In genomic region chr6:119541132-119541905, GRCh38 we compare ENCODE assay signal across 10 cellular contexts.
A peak's percentile ranks its signal among the peaks of the same experiment; 100 is the strongest.
DNase-seq lines count a peak whose midpoint lies in the region; ATAC-seq and TF ChIP-seq lines count a peak whose summit lies in the region.
"Had no signal": no experiment of that assay in that cellular context is flagged by ENCODE, and none has a peak within 500 bp of the region (broad histone marks: within the 10 kb centered on the region; RNA-seq: fewer than 3 reads in every experiment).

No MANE protein-coding gene starts in this region.

- no TSS peak for BruUV-seq in MCF 10A (replicated peaks; lab: Mats Ljungman, UMichigan)

- intact Hi-C loops in MCF 10A (cut with micrococcal nuclease) = loop anchor here (1.0 to 5.0 kb wide), 2 partner anchors 61 to 86 kb away; no protein-coding TSS in a partner anchor
- intact Hi-C loops in breast epithelium (cut with DNase I; ENCODE audit: low total_unique reads) = no loop called here
- intact Hi-C loops in left lung (cut with DNase I) = no loop called here
- intact Hi-C loops in vagina (cut with DNase I) = no loop called here

- ATAC-seq in left lung (peak; percentile 65), HG02678 (IDR thresholded peaks at IDR 0.05; ENCODE audit: unreplicated experiment) (no peak), HG03095 (IDR thresholded peaks at IDR 0.05; ENCODE audit: unreplicated experiment) (no peak)

- no peak for TF ChIP-seq POLR2A in breast epithelium (IDR thresholded peaks at IDR 0.05)
- TF ChIP-seq POLR2A in vagina (IDR thresholded peaks at IDR 0.05) = no peak

- H3K4me1 Mint-ChIP-seq in MCF 10A (ENCODE audit: insufficient read depth, unreplicated experiment) = peaks cover 18% of the 10 kb centered on the region

- H3K9me3 ChIP-seq in breast epithelium = no peaks in the 10 kb centered on the region
- no peaks in the 10 kb centered on the region for H3K9me3 ChIP-seq in left lung
- no peaks in the 10 kb centered on the region for H3K9me3 ChIP-seq in vagina

- TF ChIP-seq CTCF in MCF 10A (IDR thresholded peaks at IDR 0.05; ENCODE audit: unreplicated experiment) (no peak), breast epithelium (IDR thresholded peaks at IDR 0.05) (no peak), left lung (IDR thresholded peaks at IDR 0.05) (no peak), vagina (IDR thresholded peaks at IDR 0.05) (no peak)

- H3K4me1 ChIP-seq in breast epithelium (no peaks in the 10 kb centered on the region), left lung (no peaks in the 10 kb centered on the region), vagina (peaks cover 19% of the 10 kb centered on the region)

- H3K27ac Mint-ChIP-seq in MCF 10A (ENCODE audit: low read depth, unreplicated experiment) = peak overlapping the region; percentile 86

- DNase-seq in MCF 10A (ENCODE audit: unreplicated experiment) (peak; percentile 96), breast epithelium (ENCODE audit: low spot score in 2 of 2) (no peak), astrocyte of the hippocampus (ENCODE audit: low read depth, low spot score) (peak; percentile 92), left lung (no peak), vagina (ENCODE audit: extremely low spot score in 2 of 2) (no peak), NCI-H187 (lab: John Stamatoyannopoulos, UW) (no peak)
- DNase-seq: stimulated activated CD4-positive, alpha-beta T cell treated with anti-CD3 and anti-CD28 coated beads, Interleukin-2, amount 100 ng/mL, for 48 hours had no signal

- CTCF ChIA-PET in MCF 10A (lab: Yijun Ruan, JAX) = interaction anchor here (0.9 kb wide), 1 partner anchor 74 kb away, joined by 8 read pairs; no protein-coding TSS in a partner anchor

- POLR2A ChIA-PET in MCF 10A (lab: Yijun Ruan, JAX) = no interaction called here

- H3K27ac ChIP-seq in breast epithelium (peak overlapping the region in 1 of 2 donors; percentile 20), left lung (no peak overlapping the region), vagina (peak overlapping the region; percentile 45)
- H3K27ac ChIP-seq: 22Rv1 had no signal

- H3K36me3 ChIP-seq in breast epithelium = no peaks in the 10 kb centered on the region
- no peaks in the 10 kb centered on the region for H3K36me3 ChIP-seq in left lung
- H3K36me3 ChIP-seq in vagina = no peaks in the 10 kb centered on the region

- no peak overlapping the region for H3K4me3 ChIP-seq in breast epithelium
- no peak overlapping the region for H3K4me3 ChIP-seq in left lung
- H3K4me3 ChIP-seq in vagina = no peak overlapping the region

- H3K36me3 Mint-ChIP-seq in MCF 10A (ENCODE audit: insufficient read depth, unreplicated experiment) = no peaks in the 10 kb centered on the region

- no peaks in the 10 kb centered on the region for H3K27me3 Mint-ChIP-seq in MCF 10A (ENCODE audit: insufficient read depth, unreplicated experiment)

- H3K27me3 ChIP-seq in breast epithelium (no peaks in the 10 kb centered on the region), left lung (no peaks in the 10 kb centered on the region), vagina (no peaks in the 10 kb centered on the region)

- no peaks in the 10 kb centered on the region for H3K9me3 Mint-ChIP-seq in MCF 10A (ENCODE audit: unreplicated experiment)

- H3K4me3 Mint-ChIP-seq in MCF 10A (ENCODE audit: unreplicated experiment) = peak overlapping the region; percentile 21

Comparison
In these comparisons a context has a peak if more than half of its experiments do, and no peak if none do; other contexts are left out.
1. DNase-seq: peak in MCF 10A (single experiment) and astrocyte of the hippocampus (single experiment); none in breast epithelium (0 of 2), left lung (0 of 2), vagina (0 of 2) and NCI-H187 (0 of 2).